In the genomic region with DNA sequence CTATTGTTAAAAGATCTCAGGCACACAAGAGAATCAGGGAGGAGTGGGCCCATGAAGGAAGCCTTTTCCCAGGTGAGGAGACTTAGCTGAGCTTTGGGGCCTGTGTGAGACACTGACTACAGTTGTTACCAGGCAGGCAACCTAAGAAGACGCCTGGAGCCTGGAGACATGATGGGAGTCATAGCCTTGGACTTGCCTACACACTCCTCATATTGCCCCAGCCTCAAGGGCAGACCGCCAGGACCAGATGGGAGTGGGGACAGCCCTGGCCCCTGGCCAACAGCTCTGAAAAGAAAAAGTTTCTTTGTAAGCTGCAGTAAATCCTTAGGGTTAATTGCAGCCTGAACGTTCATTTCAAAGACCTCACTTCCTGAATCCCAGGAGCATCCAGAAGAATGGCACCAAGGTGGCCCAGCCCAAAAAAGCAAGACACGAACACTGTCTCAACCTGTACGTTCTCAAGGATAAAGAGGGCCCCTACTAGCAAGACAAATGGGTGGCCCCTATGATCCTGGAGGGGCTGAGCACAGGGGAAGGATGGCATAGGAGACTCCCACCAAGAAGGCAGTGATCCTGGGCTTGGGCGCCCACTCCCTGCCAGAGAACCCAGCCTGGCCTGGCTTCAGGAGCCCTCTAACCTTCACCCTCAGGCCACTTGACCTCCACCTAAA, we compare ENCODE assay signal across 16 cellular contexts. TPM values are rescaled to one million over a fixed set of nuclear protein-coding genes. Genes with fewer than 3 reads are reported as not detected.
DNase-seq lines count a peak whose midpoint lies in the region; ATAC-seq and TF ChIP-seq lines count a peak whose summit lies in the region.
"Had no signal": no experiment of that assay in that cellular context is flagged by ENCODE, and none has a peak within 500 bp of the region (broad histone marks: within the 10 kb centered on the region; RNA-seq: fewer than 3 reads in every experiment).

No MANE protein-coding gene starts in this region.

- peaks cover 29% of the 10 kb centered on the region for H3K79me2 ChIP-seq in MM.1S (ENCODE audit: low read length)

- 0 out of 2 replicates have a peak overlapping the region, but pooled peaks have one; percentile 23 for H2AFZ ChIP-seq in MM.1S (ENCODE audit: low read length)

- H4K20me1 ChIP-seq in MM.1S (ENCODE audit: insufficient read depth, low read length) = no peaks in the 10 kb centered on the region

- H3K4me3 ChIP-seq in MM.1S (ENCODE audit: low read length) (0 out of 2 replicates have a peak overlapping the region, but pooled peaks have one; percentile 64), skeletal muscle tissue (ENCODE audit: low read length in 3 of 3) (no peak overlapping the region)

- H3K4me2 ChIP-seq in MM.1S (ENCODE audit: low read depth, low read length) = 0 out of 2 replicates have a peak overlapping the region, but pooled peaks have one; percentile 98

- TF ChIP-seq CTCF in MM.1S (IDR thresholded peaks at IDR 0.05; ENCODE audit: low read length) = no peak

- peak; percentile 83 for DNase-seq in DMS 273 treated with DMSO at 0.1 percent for 48 hours (lab: John Stamatoyannopoulos, UW)
- DNase-seq in MM.1S = no peak
- peak; percentile 46 for DNase-seq in ecto neural progenitor cell (ENCODE audit: low spot score)
- no peak for DNase-seq in DMS153 treated with DMSO at 0.1 percent for 48 hours (lab: John Stamatoyannopoulos, UW; ENCODE audit: unreplicated experiment)
- no peak for DNase-seq in cerebellar nuclear complex (lab: John Stamatoyannopoulos, UW)
- DNase-seq: activated CD4-positive, alpha-beta T cell treated with anti-CD3 and anti-CD28 coated beads for 36 hours; activated T-cell treated with anti-CD3 and anti-CD28 coated beads, Interleukin-2, amount 50 U/mL, for 24 hours; effector memory CD4-positive, alpha-beta T cell; NCI-H1105; T1000 had no signal

- H3K27me3 ChIP-seq in MM.1S (replicated peaks; ENCODE audit: insufficient read depth, low read length) (no peaks in the 10 kb centered on the region), skeletal muscle tissue (ENCODE audit: control insufficient read depth in 3 of 3, insufficient read depth in 3 of 3, low read length in 3 of 3) (no peaks in the 10 kb centered on the region)
- H3K27me3 ChIP-seq: breast epithelium had no signal

- no peaks in the 10 kb centered on the region for H3K36me3 ChIP-seq in MM.1S (replicated peaks; ENCODE audit: insufficient read depth, low read length)
- no peaks in the 10 kb centered on the region for H3K36me3 ChIP-seq in skeletal muscle tissue (ENCODE audit: control insufficient read depth in 3 of 3, insufficient read depth in 3 of 3, low read length in 3 of 3)
- H3K36me3 ChIP-seq: breast epithelium had no signal

- no peaks in the 10 kb centered on the region for H3K9me2 ChIP-seq in MM.1S (replicated peaks; ENCODE audit: insufficient read depth, low read length)

- no peak for ATAC-seq in GM19035 (IDR thresholded peaks at IDR 0.05; ENCODE audit: unreplicated experiment)

- H3K9ac ChIP-seq in MM.1S (ENCODE audit: low read length) (no peak overlapping the region; the same call in 1 of the 2 replicates), skeletal muscle tissue (ENCODE audit: low read depth in 1 of 3, low read length in 3 of 3) (peak overlapping the region in 2 of 3 donors; percentile 21 to 83)

- H3K27ac ChIP-seq in MM.1S (ENCODE audit: low read length) = no peak overlapping the region
- H3K27ac ChIP-seq in skeletal muscle tissue (ENCODE audit: low read depth, low read length) = no peak overlapping the region

- no peaks in the 10 kb centered on the region for H3K9me3 ChIP-seq in MM.1S (replicated peaks; ENCODE audit: insufficient read depth, low read length)
- H3K9me3 ChIP-seq in skeletal muscle tissue (ENCODE audit: control insufficient read depth in 3 of 3, low read length in 3 of 3) = no peaks in the 10 kb centered on the region
- H3K9me3 ChIP-seq: breast epithelium had no signal

- peaks cover 65% of the 10 kb centered on the region for H3K4me1 ChIP-seq in MM.1S (ENCODE audit: low read length)
- peaks cover 71 to 83% (median 82%) of the 10 kb centered on the region in 3 donors for H3K4me1 ChIP-seq in skeletal muscle tissue (ENCODE audit: control insufficient read depth in 3 of 3, insufficient read depth in 3 of 3, low read length in 3 of 3)

- peaks cover 22% of the 10 kb centered on the region for H3F3A ChIP-seq in MM.1S (ENCODE audit: insufficient read depth, low read length)

RNA-seq across cellular contexts. Expression of a gene that starts 33.2 kb away (rescaled TPM):
- total RNA-seq in skeletal muscle tissue = 32.4 TPM

RNA-seq across cellular contexts. Expression of a gene that starts 42.6 kb away (rescaled TPM):
- under 0.01 TPM for total RNA-seq in skeletal muscle tissue
- total RNA-seq: H4, pulmonary artery endothelial cell, SK-MEL-5 had no signal

Comparison
In these comparisons a context has a peak if more than half of its experiments do, and no peak if none do; other contexts are left out.
1. DNase-seq: peak in DMS 273 treated with DMSO at 0.1 percent for 48 hours (single experiment) and ecto neural progenitor cell (single experiment); none in MM.1S (single experiment), DMS153 treated with DMSO at 0.1 percent for 48 hours (single experiment) and cerebellar nuclear complex (0 of 2).